ENCODE assay signal across 25 cellular contexts in the genomic region with DNA sequence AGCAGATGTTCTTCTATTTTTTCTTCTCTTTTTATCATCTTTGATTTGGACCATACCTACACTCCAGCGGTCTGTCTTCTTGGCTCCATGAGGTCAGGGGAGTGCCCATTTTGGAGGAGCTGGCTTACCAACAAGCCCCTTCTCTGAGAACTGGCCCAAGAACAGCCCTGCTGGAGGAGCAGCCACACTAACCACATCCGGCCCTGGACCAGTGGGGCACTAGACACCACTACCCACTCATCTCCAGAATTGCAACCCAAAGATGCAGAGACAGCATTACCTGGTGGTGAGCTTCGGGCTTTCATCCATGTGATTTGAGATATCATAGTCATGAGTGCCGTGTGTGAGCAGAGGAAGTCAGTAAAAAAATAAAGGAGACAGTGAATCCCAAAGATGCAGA.
"Had no signal": no experiment of that assay in that cellular context is flagged by ENCODE, and none has a peak within 500 bp of the region (broad histone marks: within the 10 kb centered on the region; RNA-seq: fewer than 3 reads in every experiment).

No MANE protein-coding gene starts in this region.

- ATAC-seq: left colon; lower lobe of right lung; naive thymus-derived CD8-positive, alpha-beta T cell; right lobe of liver; stimulated activated memory B cell treated with anti-CD40 and anti-IgM and Interleukin-4, amounts not matched to agents 10 μg/mL and 1 μg/mL and 100 μg/mL, for 72 hours; stimulated activated naive CD8-positive, alpha-beta T cell treated with anti-CD3 and anti-CD28 coated beads, Interleukin-15, amount 100 ng/mL, for 72 hours had no signal

- H3K9me3 ChIP-seq: left lung, lower lobe of right lung, ovary, right lobe of liver, uterus had no signal

- H3K4me2 ChIP-seq: smooth muscle cell had no signal

- H3K27ac ChIP-seq: left lung, lower lobe of right lung, ovary, right atrium auricular region, right lobe of liver, tibial nerve, uterus had no signal

- H3K4me3 ChIP-seq: left lung, lower lobe of right lung, ovary, right atrium auricular region, right lobe of liver, smooth muscle cell, tibial nerve, uterus had no signal

- H3K27me3 ChIP-seq: left lung, ovary, right atrium auricular region, right lobe of liver, tibial nerve, uterus had no signal

- H3K27me3 Mint-ChIP-seq: stimulated activated memory B cell treated with anti-CD40 and anti-IgM and Interleukin-4, amounts not matched to agents 10 μg/mL and 1 μg/mL and 100 μg/mL, for 72 hours had no signal

- H3K4me3 Mint-ChIP-seq: immature natural killer cell; naive thymus-derived CD8-positive, alpha-beta T cell; stimulated activated memory B cell treated with anti-CD40 and anti-IgM and Interleukin-4, amounts not matched to agents 10 μg/mL and 1 μg/mL and 100 μg/mL, for 72 hours; stimulated activated naive CD8-positive, alpha-beta T cell treated with anti-CD3 and anti-CD28 coated beads, Interleukin-15, amount 100 ng/mL, for 72 hours; type B pancreatic cell had no signal

- H3K27ac Mint-ChIP-seq: immature natural killer cell; naive thymus-derived CD8-positive, alpha-beta T cell; progenitor cell of endocrine pancreas; stimulated activated memory B cell treated with anti-CD40 and anti-IgM and Interleukin-4, amounts not matched to agents 10 μg/mL and 1 μg/mL and 100 μg/mL, for 72 hours; stimulated activated naive CD8-positive, alpha-beta T cell treated with anti-CD3 and anti-CD28 coated beads, Interleukin-15, amount 100 ng/mL, for 72 hours; type B pancreatic cell had no signal

- H3K36me3 Mint-ChIP-seq: immature natural killer cell; stimulated activated memory B cell treated with anti-CD40 and anti-IgM and Interleukin-4, amounts not matched to agents 10 μg/mL and 1 μg/mL and 100 μg/mL, for 72 hours; type B pancreatic cell had no signal

- H3K4me1 Mint-ChIP-seq: immature natural killer cell; naive thymus-derived CD8-positive, alpha-beta T cell; stimulated activated memory B cell treated with anti-CD40 and anti-IgM and Interleukin-4, amounts not matched to agents 10 μg/mL and 1 μg/mL and 100 μg/mL, for 72 hours; stimulated activated naive CD8-positive, alpha-beta T cell treated with anti-CD3 and anti-CD28 coated beads, Interleukin-15, amount 100 ng/mL, for 72 hours had no signal

- H3K4me1 ChIP-seq: left lung, lower lobe of right lung, right atrium auricular region, right lobe of liver, uterus had no signal

- DNase-seq: hypothalamus; immature natural killer cell; kidney; left colon; left lung; lower lobe of right lung; mammary epithelial cell; mesenchymal stem cell; naive thymus-derived CD8-positive, alpha-beta T cell; ovary; right lobe of liver; stimulated activated CD4-positive, alpha-beta T cell treated with anti-CD3 and anti-CD28 coated beads, Interleukin-1b, Interleukin-23, amount 100 ng/mL, for 48 hours; stimulated activated CD4-positive, alpha-beta T cell treated with anti-CD3 and anti-CD28 coated beads, Interleukin-2, amount 100 ng/mL, for 48 hours; stimulated activated CD4-positive, alpha-beta T cell treated with anti-CD3 and anti-CD28 coated beads, Interleukin-4, amount 100 ng/mL, for 4 hours; stimulated activated CD8-positive, alpha-beta memory T cell treated with anti-CD3 and anti-CD28 coated beads, Interleukin-4, amount 100 ng/mL, for 48 hours; stimulated activated naive CD4-positive, alpha-beta T cell treated with Interleukin-2 at 50 U/mL for 16 hours; stimulated activated naive CD8-positive, alpha-beta T cell treated with anti-CD3 and anti-CD28 coated beads, Interleukin-15, amount 100 ng/mL, for 72 hours; substantia nigra; uterus had no signal

- H3K36me3 ChIP-seq: left lung, lower lobe of right lung, ovary, right atrium auricular region, right lobe of liver, tibial nerve, uterus had no signal
